1 cellular context compared by ENCODE assay signal in genomic region chr6:33277663-33278391, GRCh38.
TF ChIP-seq lines count a peak whose summit lies in the region.

No MANE protein-coding gene starts in this region.

TF ChIP-seq in GM12878, 131 proteins besides CTCF, POLR2A, EP300 and RAD21:
- TF ChIP-seq CHD1 (IDR thresholded peaks at IDR 0.05; ENCODE audit: low read depth, low read length) (no peak), CHD2 (IDR thresholded peaks at IDR 0.05; ENCODE audit: borderline replicate concordance, low read depth, low read length) (no peak; the same call in 1 of the 2 replicates), POLR2AphosphoS5 (IDR thresholded peaks at IDR 0.05; ENCODE audit: low read length) (peak; percentile 23; the same call in 1 of the 2 replicates), SUPT20H (IDR thresholded peaks at IDR 0.05; ENCODE audit: borderline replicate concordance, control insufficient read depth, low read depth, low read length) (no peak), HSF1 (IDR thresholded peaks at IDR 0.05; ENCODE audit: low read depth, low read length) (no peak), SPI1 (IDR thresholded peaks at IDR 0.05; ENCODE audit: borderline replicate concordance, insufficient read depth, low read depth, low read length) (peak; percentile 62; the same call in 1 of the 2 replicates), BCL11A (IDR thresholded peaks at IDR 0.05; ENCODE audit: low read depth, low read length) (no peak), SKIL (IDR thresholded peaks at IDR 0.05; ENCODE audit: low read depth, poor library complexity, severe bottlenecking) (no peak), PAX5 (IDR thresholded peaks at IDR 0.05; ENCODE audit: borderline replicate concordance, low read depth, low read length) (peak; percentile 93), NR2C1 (IDR thresholded peaks at IDR 0.05) (no peak), SMC3 (IDR thresholded peaks at IDR 0.05; ENCODE audit: borderline replicate concordance, low read length) (0 out of 2 replicates have a peak, but pooled peaks have one; percentile 2), DPF2 (IDR thresholded peaks at IDR 0.05) (peak; percentile 13; the same call in 1 of the 2 replicates), RELB (IDR thresholded peaks at IDR 0.05; ENCODE audit: low read depth) (no peak), IRF4 (IDR thresholded peaks at IDR 0.05; ENCODE audit: low read depth, low read length) (0 out of 2 replicates have a peak, but pooled peaks have one; percentile 29), E2F8 (IDR thresholded peaks at IDR 0.05; ENCODE audit: low read depth, partially characterized antibody) (no peak), LARP7 (IDR thresholded peaks at IDR 0.05) (0 out of 2 replicates have a peak, but pooled peaks have one; percentile 9), MEF2B (IDR thresholded peaks at IDR 0.05; ENCODE audit: partially characterized antibody, poor library complexity, severe bottlenecking) (peak; percentile 68), CHD4 (IDR thresholded peaks at IDR 0.05) (no peak), RELA (IDR thresholded peaks at IDR 0.05; ENCODE audit: borderline replicate concordance, partially characterized antibody) (no peak), CBFB (IDR thresholded peaks at IDR 0.05; ENCODE audit: low read depth) (peak; percentile 8; the same call in 1 of the 2 replicates), MAX (IDR thresholded peaks at IDR 0.05; ENCODE audit: low read depth, low read length) (0 out of 2 replicates have a peak, but pooled peaks have one; percentile 26), MTA3 (IDR thresholded peaks at IDR 0.05; ENCODE audit: borderline replicate concordance, low read length) (no peak)
TF ChIP-seq in GM12878: peak in this region for 10.
